11 cellular contexts compared by ENCODE assay signal in the genomic region with DNA sequence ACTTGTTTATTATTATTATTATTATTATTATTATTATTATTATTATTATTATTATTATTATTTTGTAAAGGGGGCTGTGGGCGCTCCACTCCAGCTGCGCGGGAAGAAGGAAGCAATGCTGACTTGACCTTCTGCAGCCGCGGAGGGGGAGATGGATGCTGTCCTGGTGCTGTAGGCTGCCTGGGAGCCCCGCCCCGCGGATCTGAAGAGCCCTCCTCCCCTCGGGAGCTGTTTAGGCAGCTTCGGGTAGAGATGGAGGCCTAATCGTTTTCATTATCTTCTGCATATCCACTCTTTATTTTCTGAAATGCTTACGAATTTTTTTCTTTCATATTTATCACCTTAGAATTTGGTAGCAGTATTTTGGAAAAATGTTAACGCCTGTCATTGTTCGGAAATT.
DNase-seq lines count a peak whose midpoint lies in the region; TF ChIP-seq lines count a peak whose summit lies in the region.
"Had no signal": no experiment of that assay in that cellular context is flagged by ENCODE, and none has a peak within 500 bp of the region (broad histone marks: within the 10 kb centered on the region; RNA-seq: fewer than 3 reads in every experiment).

No MANE protein-coding gene starts in this region.

- H3K27me3 ChIP-seq in AG04450 (ENCODE audit: control insufficient read depth, insufficient read depth, low read length), result no peaks in the 10 kb centered on the region
- H3K27me3 ChIP-seq in osteoblast (ENCODE audit: insufficient read depth, low read length), result no peaks in the 10 kb centered on the region

- CTCF ChIA-PET in AG04450 (lab: Charles Lee), result no interaction called here

- POLR2A ChIA-PET in AG04450 (lab: Yijun Ruan, JAX), result interaction anchor here (1.4 kb wide), 1 partner anchor 101 kb away, joined by 4 read pairs; a partner anchor contains a TSS

- H3K27ac ChIP-seq in AG04450 (ENCODE audit: low read depth, low read length) (peak overlapping the region; percentile 81), osteoblast (ENCODE audit: low read depth, low read length) (peak overlapping the region; percentile 99)

- TF ChIP-seq CTCF in AG04450 (IDR thresholded peaks at IDR 0.05; ENCODE audit: low read depth, low read length) (no peak), osteoblast (IDR thresholded peaks at IDR 0.05; ENCODE audit: extremely low read depth, low read depth, low read length) (no peak), GM13976 (IDR thresholded peaks at IDR 0.05; ENCODE audit: borderline replicate concordance, control extremely low read depth, extremely low read depth, insufficient read depth, missing control alignments) (no peak)

- in situ Hi-C loops in GM13976 (cut with MboI; ENCODE audit: low sequenced_read_pairs, unreplicated experiment), result no loop called here

- H3K4me1 ChIP-seq in osteoblast (ENCODE audit: insufficient read depth, low read length), result peaks cover 35% of the 10 kb centered on the region

- no peaks in the 10 kb centered on the region for H3K79me2 ChIP-seq in osteoblast (ENCODE audit: insufficient read depth, low read length)

- H3K4me2 ChIP-seq in osteoblast (ENCODE audit: insufficient read depth, low read length), result peak overlapping the region; percentile 69

- H3K9me3 ChIP-seq in AG04450 (ENCODE audit: control insufficient read depth, insufficient read depth, low read length) (no peaks in the 10 kb centered on the region), osteoblast (ENCODE audit: low read depth, low read length) (no peaks in the 10 kb centered on the region)

- H3K36me3 ChIP-seq in osteoblast (ENCODE audit: insufficient read depth, low read length), result no peaks in the 10 kb centered on the region

- no peak overlapping the region for H2AFZ ChIP-seq in osteoblast (ENCODE audit: low read length)

- H3K4me3 ChIP-seq in AG04450 (ENCODE audit: low read depth, low read length), result no peak overlapping the region
- no peak overlapping the region for H3K4me3 ChIP-seq in osteoblast (ENCODE audit: insufficient read depth, low read length)

- no peak for DNase-seq in AG04450 (ENCODE audit: low read depth, low spot score)
- DNase-seq in SK-N-DZ (ENCODE audit: low spot score), result peak; percentile 31
- DNase-seq in glomerular visceral epithelial cell (ENCODE audit: extremely low spot score), result peak; percentile 81
- DNase-seq in osteoblast (ENCODE audit: insufficient read length, low spot score, missing footprints), result no peak
- no peak for DNase-seq in activated CD4-positive, CD25-positive, alpha-beta regulatory T cell (lab: John Stamatoyannopoulos, UW)
- no peak for DNase-seq in SIG-M5 treated with dmso at 0.1 percent for 504 hours (lab: John Stamatoyannopoulos, UW; ENCODE audit: unreplicated experiment)
- no peak for DNase-seq in medulla oblongata (ENCODE audit: extremely low spot score)
- no peak for DNase-seq in GM13976 (ENCODE audit: low spot score)
- DNase-seq: activated gamma-delta T cell treated with Interleukin-2 at 50 U/mL for 16 hours; CD4-positive, CD25-positive, alpha-beta regulatory T cell; naive B cell had no signal

- H4K20me1 ChIP-seq in osteoblast (ENCODE audit: insufficient read depth, low read length), result no peaks in the 10 kb centered on the region

Comparison
In these comparisons a context has a peak if more than half of its experiments do, and no peak if none do; other contexts are left out.
1. DNase-seq: peak in SK-N-DZ (single experiment) and glomerular visceral epithelial cell (single experiment); none in AG04450 (single experiment), osteoblast (single experiment), activated CD4-positive, CD25-positive, alpha-beta regulatory T cell (0 of 4), SIG-M5 treated with dmso at 0.1 percent for 504 hours (single experiment), medulla oblongata (single experiment) and GM13976 (single experiment).